In genomic region chr3:134249442-134249841, GRCh38 we compare ENCODE assay signal across 8 cellular contexts. TPM values are rescaled to one million over a fixed set of nuclear protein-coding genes. Genes with fewer than 3 reads are reported as not detected.
DNase-seq lines count a peak whose midpoint lies in the region; ATAC-seq, FAIRE-seq and TF ChIP-seq lines count a peak whose summit lies in the region.

No MANE protein-coding gene starts in this region.

- DNase-seq in T-helper 2 cell treated with Interferon-gamma antibody and Interleukin-4, amounts not matched to agents 5 μg/mL and 100 μg/mL, for 36 hours (ENCODE audit: low spot score) = no peak
- DNase-seq in T-helper 2 cell (no peak), immature natural killer cell (peak in 1 of 3 donors; percentile 6), suprapubic skin (ENCODE audit: low spot score in 2 of 2) (no peak), H54 (ENCODE audit: insufficient read length, low spot score) (no peak)
- no peak for DNase-seq in activated T-helper 2 cell treated with anti-CD3 and anti-CD28 coated beads, Interferon-gamma antibody, Interleukin-2, Interleukin-4, amounts not matched to agents 10 μg/mL and 5 μg/mL and 100 μg/mL, durations not matched to agents 14 hours and 24 hours and 36 hours (ENCODE audit: low spot score)

- H3K4me3 ChIP-seq in suprapubic skin = peak overlapping the region; percentile 83

- peaks cover 25% of the 10 kb centered on the region for H3K4me1 Mint-ChIP-seq in T-helper 2 cell treated with Interferon-gamma antibody and Interleukin-4, amounts not matched to agents 5 μg/mL and 100 μg/mL, for 36 hours (ENCODE audit: low read depth)
- peaks cover 38% of the 10 kb centered on the region for H3K4me1 Mint-ChIP-seq in activated T-helper 2 cell treated with anti-CD3 and anti-CD28 coated beads, Interferon-gamma antibody, Interleukin-2, Interleukin-4, amounts not matched to agents 10 μg/mL and 5 μg/mL and 100 μg/mL, durations not matched to agents 14 hours and 24 hours and 36 hours (ENCODE audit: low read depth)
- peaks cover 43 to 64% of the 10 kb centered on the region in 2 donors for H3K4me1 Mint-ChIP-seq in immature natural killer cell

- no peak for FAIRE-seq in H54 (lab: Jason Lieb, UNC)

- no peaks in the 10 kb centered on the region for H3K9me3 ChIP-seq in suprapubic skin

- TF ChIP-seq CTCF in suprapubic skin (IDR thresholded peaks at IDR 0.05) = no peak

- no peaks in the 10 kb centered on the region for H3K36me3 ChIP-seq in suprapubic skin

- no peaks in the 10 kb centered on the region for H3K27me3 ChIP-seq in suprapubic skin

- no peak overlapping the region for H3K27ac ChIP-seq in suprapubic skin

- 2% methylated on average over 4 of the region's 4 CpGs for WGBS in suprapubic skin

- TF ChIP-seq EP300 in suprapubic skin (IDR thresholded peaks at IDR 0.05) = no peak

- peaks cover 50% of the 10 kb centered on the region for H3K4me1 ChIP-seq in suprapubic skin

- H3K27me3 Mint-ChIP-seq in T-helper 2 cell treated with Interferon-gamma antibody and Interleukin-4, amounts not matched to agents 5 μg/mL and 100 μg/mL, for 36 hours (ENCODE audit: low read depth) = peaks cover 39% of the 10 kb centered on the region
- H3K27me3 Mint-ChIP-seq in activated T-helper 2 cell treated with anti-CD3 and anti-CD28 coated beads, Interferon-gamma antibody, Interleukin-2, Interleukin-4, amounts not matched to agents 10 μg/mL and 5 μg/mL and 100 μg/mL, durations not matched to agents 14 hours and 24 hours and 36 hours (ENCODE audit: low read depth) = peaks cover 39% of the 10 kb centered on the region
- H3K27me3 Mint-ChIP-seq in immature natural killer cell (ENCODE audit: low read depth in 3 of 3) = peaks cover 2 to 9% (median 2%) of the 10 kb centered on the region in 3 donors

- no peak for ATAC-seq in HG02840 (IDR thresholded peaks at IDR 0.05; ENCODE audit: low FRiP score, unreplicated experiment)
- ATAC-seq in GM18502 (IDR thresholded peaks at IDR 0.05; ENCODE audit: poor library complexity, unreplicated experiment) = no peak

- intact Hi-C loops in activated T-helper 2 cell treated with anti-CD3 and anti-CD28 coated beads, Interferon-gamma antibody, Interleukin-2, Interleukin-4, amounts not matched to agents 10 μg/mL and 5 μg/mL and 100 μg/mL, durations not matched to agents 14 hours and 24 hours and 36 hours (cut with micrococcal nuclease) = no loop called here

- H3K4me3 Mint-ChIP-seq in T-helper 2 cell treated with Interferon-gamma antibody and Interleukin-4, amounts not matched to agents 5 μg/mL and 100 μg/mL, for 36 hours = peak overlapping the region; percentile 77
- H3K4me3 Mint-ChIP-seq in activated T-helper 2 cell treated with anti-CD3 and anti-CD28 coated beads, Interferon-gamma antibody, Interleukin-2, Interleukin-4, amounts not matched to agents 10 μg/mL and 5 μg/mL and 100 μg/mL, durations not matched to agents 14 hours and 24 hours and 36 hours (ENCODE audit: low read depth) = peak overlapping the region; percentile 83
- H3K4me3 Mint-ChIP-seq in immature natural killer cell = peak overlapping the region; percentile 92 to 98 (median 92)

- no peaks in the 10 kb centered on the region for H3K9me3 Mint-ChIP-seq in T-helper 2 cell treated with Interferon-gamma antibody and Interleukin-4, amounts not matched to agents 5 μg/mL and 100 μg/mL, for 36 hours
- H3K9me3 Mint-ChIP-seq in activated T-helper 2 cell treated with anti-CD3 and anti-CD28 coated beads, Interferon-gamma antibody, Interleukin-2, Interleukin-4, amounts not matched to agents 10 μg/mL and 5 μg/mL and 100 μg/mL, durations not matched to agents 14 hours and 24 hours and 36 hours = peaks cover 4% of the 10 kb centered on the region
- no peaks in the 10 kb centered on the region for H3K9me3 Mint-ChIP-seq in immature natural killer cell

- no peak overlapping the region for H3K27ac Mint-ChIP-seq in T-helper 2 cell treated with Interferon-gamma antibody and Interleukin-4, amounts not matched to agents 5 μg/mL and 100 μg/mL, for 36 hours
- no peak overlapping the region for H3K27ac Mint-ChIP-seq in activated T-helper 2 cell treated with anti-CD3 and anti-CD28 coated beads, Interferon-gamma antibody, Interleukin-2, Interleukin-4, amounts not matched to agents 10 μg/mL and 5 μg/mL and 100 μg/mL, durations not matched to agents 14 hours and 24 hours and 36 hours
- H3K27ac Mint-ChIP-seq in immature natural killer cell = peak overlapping the region; percentile 83 to 97 (median 93)

- peaks cover 3% of the 10 kb centered on the region for H3K36me3 Mint-ChIP-seq in T-helper 2 cell treated with Interferon-gamma antibody and Interleukin-4, amounts not matched to agents 5 μg/mL and 100 μg/mL, for 36 hours (ENCODE audit: low read depth)
- peaks cover 3% of the 10 kb centered on the region for H3K36me3 Mint-ChIP-seq in activated T-helper 2 cell treated with anti-CD3 and anti-CD28 coated beads, Interferon-gamma antibody, Interleukin-2, Interleukin-4, amounts not matched to agents 10 μg/mL and 5 μg/mL and 100 μg/mL, durations not matched to agents 14 hours and 24 hours and 36 hours (ENCODE audit: low read depth)
- H3K36me3 Mint-ChIP-seq in immature natural killer cell = peaks cover 0 to 4% (median 0%) of the 10 kb centered on the region in 3 donors

- TF ChIP-seq POLR2A in suprapubic skin (IDR thresholded peaks at IDR 0.05) = no peak
- no peak for TF ChIP-seq POLR2A in H54 (IDR thresholded peaks at IDR 0.05; ENCODE audit: low read depth, low read length)

RNA-seq across cellular contexts. Expression of gene RYK, which starts 1.2 kb away (rescaled TPM):
- 15.8 and 18.4 TPM in 2 replicates for total RNA-seq in activated T-helper 2 cell treated with anti-CD3 and anti-CD28 coated beads, Interferon-gamma antibody, Interleukin-2, Interleukin-4, amounts not matched to agents 10 μg/mL and 5 μg/mL and 100 μg/mL, durations not matched to agents 14 hours and 24 hours and 36 hours
- polyA plus RNA-seq in immature natural killer cell = 10 to 100 TPM in 1 of 3 donors, 1 to 10 TPM in 2; 2.2 to 12.7 (median 6.5) TPM
- 100 to 1,000 TPM in 1 of 4 donors, 10 to 100 TPM in 3; 65.5 to 214 (median 80.1) TPM for total RNA-seq in suprapubic skin

Comparison
In these comparisons a context has a peak if more than half of its experiments do, and no peak if none do; other contexts are left out.
1. H3K27ac Mint-ChIP-seq: peak in immature natural killer cell (6 of 6); none in T-helper 2 cell treated with Interferon-gamma antibody and Interleukin-4, amounts not matched to agents 5 μg/mL and 100 μg/mL, for 36 hours (single experiment) and activated T-helper 2 cell treated with anti-CD3 and anti-CD28 coated beads, Interferon-gamma antibody, Interleukin-2, Interleukin-4, amounts not matched to agents 10 μg/mL and 5 μg/mL and 100 μg/mL, durations not matched to agents 14 hours and 24 hours and 36 hours (single experiment).
2. Peak in every context shown above with its lines, with median percentiles within 50 percentile points of each other: H3K4me3 Mint-ChIP-seq.